In the genomic region with DNA sequence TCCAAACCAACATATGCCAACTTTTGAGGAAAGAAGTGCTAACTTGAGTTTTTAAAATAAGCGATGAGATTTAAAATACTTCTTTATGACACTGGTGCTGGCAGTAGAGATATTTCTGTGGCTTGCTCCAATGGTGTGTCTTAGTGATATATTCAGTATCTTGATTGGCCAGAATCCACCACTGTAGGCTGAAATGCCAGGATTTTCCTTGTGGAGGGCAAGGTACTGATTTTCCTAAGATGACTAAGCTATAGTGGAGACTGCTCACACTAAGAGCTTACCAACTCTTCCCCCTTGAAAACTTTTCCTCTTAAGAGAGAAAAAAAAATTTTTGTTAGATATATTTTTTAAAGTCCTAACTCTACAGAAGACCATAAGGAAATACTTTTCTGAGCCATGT, we compare ENCODE assay signal across 1 cellular context.
TF ChIP-seq lines count a peak whose summit lies in the region.

No MANE protein-coding gene starts in this region.

TF ChIP-seq in IMR-90, 13 proteins besides CTCF, POLR2A, EP300 and RAD21:
- TF ChIP-seq CHD1 (IDR thresholded peaks at IDR 0.05; ENCODE audit: low read depth, low read length) = no peak
- TF ChIP-seq MAZ (IDR thresholded peaks at IDR 0.05; ENCODE audit: borderline replicate concordance, low read depth, low read length) = no peak
- TF ChIP-seq FOS (IDR thresholded peaks at IDR 0.05; ENCODE audit: low read depth, low read length) = no peak
- no peak for TF ChIP-seq MAFK (IDR thresholded peaks at IDR 0.05; ENCODE audit: low read depth, low read length)
- no peak for TF ChIP-seq SMC3 (IDR thresholded peaks at IDR 0.05; ENCODE audit: low read depth, low read length)
- TF ChIP-seq, protein P1, sequence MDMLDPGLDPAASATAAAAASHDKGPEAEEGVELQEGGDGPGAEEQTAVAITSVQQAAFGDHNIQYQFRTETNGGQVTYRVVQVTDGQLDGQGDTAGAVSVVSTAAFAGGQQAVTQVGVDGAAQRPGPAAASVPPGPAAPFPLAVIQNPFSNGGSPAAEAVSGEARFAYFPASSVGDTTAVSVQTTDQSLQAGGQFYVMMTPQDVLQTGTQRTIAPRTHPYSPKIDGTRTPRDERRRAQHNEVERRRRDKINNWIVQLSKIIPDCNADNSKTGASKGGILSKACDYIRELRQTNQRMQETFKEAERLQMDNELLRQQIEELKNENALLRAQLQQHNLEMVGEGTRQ (IDR thresholded peaks at IDR 0.05; ENCODE audit: low read depth, low read length) = no peak
- no peak for TF ChIP-seq RFX5 (IDR thresholded peaks at IDR 0.05; ENCODE audit: low read depth, low read length)
- no peak for TF ChIP-seq BHLHE40 (IDR thresholded peaks at IDR 0.05; ENCODE audit: low read depth, low read length)
- no peak for TF ChIP-seq MXI1 (IDR thresholded peaks at IDR 0.05; ENCODE audit: borderline replicate concordance, low read depth, low read length)
- TF ChIP-seq RCOR1 (IDR thresholded peaks at IDR 0.05; ENCODE audit: insufficient replicate concordance, low read length) = no peak
- TF ChIP-seq NFE2L2 (IDR thresholded peaks at IDR 0.05; ENCODE audit: low read depth, low read length) = no peak
TF ChIP-seq in IMR-90: peak in this region for 0.
